2 cellular contexts compared by ENCODE assay signal in the genomic region with DNA sequence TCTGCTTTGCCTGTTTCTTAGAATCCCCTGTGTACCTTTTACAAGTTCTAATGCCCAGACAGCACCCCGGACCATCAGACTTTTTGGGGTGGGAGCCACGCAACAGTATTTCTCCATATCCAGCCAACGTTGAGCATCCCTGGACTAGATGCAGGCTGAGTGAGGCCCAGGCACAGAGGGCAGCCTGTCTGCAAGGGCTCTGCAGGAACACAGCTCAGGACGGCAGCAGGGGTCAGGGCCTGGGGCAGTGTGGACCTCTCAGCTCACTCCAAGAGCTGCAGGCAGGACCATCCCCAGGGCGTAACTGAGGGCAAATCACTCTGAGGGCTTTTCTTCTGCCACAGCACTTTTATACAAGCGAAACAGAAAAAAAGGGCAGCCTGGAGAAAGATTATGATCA.
TF ChIP-seq lines count a peak whose summit lies in the region.

No MANE protein-coding gene starts in this region.

TF ChIP-seq in GM23338, 12 proteins besides CTCF, POLR2A, EP300 and RAD21 (continued from another document):
- TF ChIP-seq, protein P1, sequence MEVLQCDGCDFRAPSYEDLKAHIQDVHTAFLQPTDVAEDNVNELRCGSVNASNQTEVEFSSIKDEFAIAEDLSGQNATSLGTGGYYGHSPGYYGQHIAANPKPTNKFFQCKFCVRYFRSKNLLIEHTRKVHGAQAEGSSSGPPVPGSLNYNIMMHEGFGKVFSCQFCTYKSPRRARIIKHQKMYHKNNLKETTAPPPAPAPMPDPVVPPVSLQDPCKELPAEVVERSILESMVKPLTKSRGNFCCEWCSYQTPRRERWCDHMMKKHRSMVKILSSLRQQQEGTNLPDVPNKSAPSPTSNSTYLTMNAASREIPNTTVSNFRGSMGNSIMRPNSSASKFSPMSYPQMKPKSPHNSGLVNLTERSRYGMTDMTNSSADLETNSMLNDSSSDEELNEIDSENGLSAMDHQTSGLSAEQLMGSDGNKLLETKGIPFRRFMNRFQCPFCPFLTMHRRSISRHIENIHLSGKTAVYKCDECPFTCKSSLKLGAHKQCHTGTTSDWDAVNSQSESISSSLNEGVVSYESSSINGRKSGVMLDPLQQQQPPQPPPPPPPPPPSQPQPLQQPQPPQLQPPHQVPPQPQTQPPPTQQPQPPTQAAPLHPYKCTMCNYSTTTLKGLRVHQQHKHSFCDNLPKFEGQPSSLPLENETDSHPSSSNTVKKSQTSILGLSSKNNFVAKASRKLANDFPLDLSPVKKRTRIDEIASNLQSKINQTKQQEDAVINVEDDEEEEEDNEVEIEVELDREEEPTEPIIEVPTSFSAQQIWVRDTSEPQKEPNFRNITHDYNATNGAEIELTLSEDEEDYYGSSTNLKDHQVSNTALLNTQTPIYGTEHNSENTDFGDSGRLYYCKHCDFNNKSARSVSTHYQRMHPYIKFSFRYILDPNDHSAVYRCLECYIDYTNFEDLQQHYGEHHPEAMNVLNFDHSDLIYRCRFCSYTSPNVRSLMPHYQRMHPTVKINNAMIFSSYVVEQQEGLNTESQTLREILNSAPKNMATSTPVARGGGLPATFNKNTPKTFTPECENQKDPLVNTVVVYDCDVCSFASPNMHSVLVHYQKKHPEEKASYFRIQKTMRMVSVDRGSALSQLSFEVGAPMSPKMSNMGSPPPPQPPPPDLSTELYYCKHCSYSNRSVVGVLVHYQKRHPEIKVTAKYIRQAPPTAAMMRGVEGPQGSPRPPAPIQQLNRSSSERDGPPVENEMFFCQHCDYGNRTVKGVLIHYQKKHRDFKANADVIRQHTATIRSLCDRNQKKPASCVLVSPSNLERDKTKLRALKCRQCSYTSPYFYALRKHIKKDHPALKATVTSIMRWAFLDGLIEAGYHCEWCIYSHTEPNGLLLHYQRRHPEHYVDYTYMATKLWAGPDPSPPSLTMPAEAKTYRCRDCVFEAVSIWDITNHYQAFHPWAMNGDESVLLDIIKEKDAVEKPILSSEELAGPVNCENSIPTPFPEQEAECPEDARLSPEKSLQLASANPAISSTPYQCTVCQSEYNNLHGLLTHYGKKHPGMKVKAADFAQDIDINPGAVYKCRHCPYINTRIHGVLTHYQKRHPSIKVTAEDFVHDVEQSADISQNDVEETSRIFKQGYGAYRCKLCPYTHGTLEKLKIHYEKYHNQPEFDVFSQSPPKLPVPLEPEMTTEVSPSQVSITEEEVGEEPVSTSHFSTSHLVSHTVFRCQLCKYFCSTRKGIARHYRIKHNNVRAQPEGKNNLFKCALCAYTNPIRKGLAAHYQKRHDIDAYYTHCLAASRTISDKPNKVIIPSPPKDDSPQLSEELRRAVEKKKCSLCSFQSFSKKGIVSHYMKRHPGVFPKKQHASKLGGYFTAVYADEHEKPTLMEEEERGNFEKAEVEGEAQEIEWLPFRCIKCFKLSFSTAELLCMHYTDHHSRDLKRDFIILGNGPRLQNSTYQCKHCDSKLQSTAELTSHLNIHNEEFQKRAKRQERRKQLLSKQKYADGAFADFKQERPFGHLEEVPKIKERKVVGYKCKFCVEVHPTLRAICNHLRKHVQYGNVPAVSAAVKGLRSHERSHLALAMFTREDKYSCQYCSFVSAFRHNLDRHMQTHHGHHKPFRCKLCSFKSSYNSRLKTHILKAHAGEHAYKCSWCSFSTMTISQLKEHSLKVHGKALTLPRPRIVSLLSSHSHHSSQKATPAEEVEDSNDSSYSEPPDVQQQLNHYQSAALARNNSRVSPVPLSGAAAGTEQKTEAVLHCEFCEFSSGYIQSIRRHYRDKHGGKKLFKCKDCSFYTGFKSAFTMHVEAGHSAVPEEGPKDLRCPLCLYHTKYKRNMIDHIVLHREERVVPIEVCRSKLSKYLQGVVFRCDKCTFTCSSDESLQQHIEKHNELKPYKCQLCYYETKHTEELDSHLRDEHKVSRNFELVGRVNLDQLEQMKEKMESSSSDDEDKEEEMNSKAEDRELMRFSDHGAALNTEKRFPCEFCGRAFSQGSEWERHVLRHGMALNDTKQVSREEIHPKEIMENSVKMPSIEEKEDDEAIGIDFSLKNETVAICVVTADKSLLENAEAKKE (CRISPR knock-in tag; IDR thresholded peaks at IDR 0.05) = no peak
- TF ChIP-seq, protein P2, sequence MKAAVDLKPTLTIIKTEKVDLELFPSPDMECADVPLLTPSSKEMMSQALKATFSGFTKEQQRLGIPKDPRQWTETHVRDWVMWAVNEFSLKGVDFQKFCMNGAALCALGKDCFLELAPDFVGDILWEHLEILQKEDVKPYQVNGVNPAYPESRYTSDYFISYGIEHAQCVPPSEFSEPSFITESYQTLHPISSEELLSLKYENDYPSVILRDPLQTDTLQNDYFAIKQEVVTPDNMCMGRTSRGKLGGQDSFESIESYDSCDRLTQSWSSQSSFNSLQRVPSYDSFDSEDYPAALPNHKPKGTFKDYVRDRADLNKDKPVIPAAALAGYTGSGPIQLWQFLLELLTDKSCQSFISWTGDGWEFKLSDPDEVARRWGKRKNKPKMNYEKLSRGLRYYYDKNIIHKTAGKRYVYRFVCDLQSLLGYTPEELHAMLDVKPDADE (IDR thresholded peaks at IDR 0.05) = no peak
- TF ChIP-seq ZNF114 (CRISPR knock-in tag; IDR thresholded peaks at IDR 0.05) (no peak), ZNF331 (CRISPR knock-in tag; IDR thresholded peaks at IDR 0.05; ENCODE audit: low read depth) (no peak), NANOG (IDR thresholded peaks at IDR 0.05; ENCODE audit: borderline replicate concordance) (no peak), STAT1 (IDR thresholded peaks at IDR 0.05; ENCODE audit: unreplicated experiment) (no peak)
- TF ChIP-seq, protein P3, sequence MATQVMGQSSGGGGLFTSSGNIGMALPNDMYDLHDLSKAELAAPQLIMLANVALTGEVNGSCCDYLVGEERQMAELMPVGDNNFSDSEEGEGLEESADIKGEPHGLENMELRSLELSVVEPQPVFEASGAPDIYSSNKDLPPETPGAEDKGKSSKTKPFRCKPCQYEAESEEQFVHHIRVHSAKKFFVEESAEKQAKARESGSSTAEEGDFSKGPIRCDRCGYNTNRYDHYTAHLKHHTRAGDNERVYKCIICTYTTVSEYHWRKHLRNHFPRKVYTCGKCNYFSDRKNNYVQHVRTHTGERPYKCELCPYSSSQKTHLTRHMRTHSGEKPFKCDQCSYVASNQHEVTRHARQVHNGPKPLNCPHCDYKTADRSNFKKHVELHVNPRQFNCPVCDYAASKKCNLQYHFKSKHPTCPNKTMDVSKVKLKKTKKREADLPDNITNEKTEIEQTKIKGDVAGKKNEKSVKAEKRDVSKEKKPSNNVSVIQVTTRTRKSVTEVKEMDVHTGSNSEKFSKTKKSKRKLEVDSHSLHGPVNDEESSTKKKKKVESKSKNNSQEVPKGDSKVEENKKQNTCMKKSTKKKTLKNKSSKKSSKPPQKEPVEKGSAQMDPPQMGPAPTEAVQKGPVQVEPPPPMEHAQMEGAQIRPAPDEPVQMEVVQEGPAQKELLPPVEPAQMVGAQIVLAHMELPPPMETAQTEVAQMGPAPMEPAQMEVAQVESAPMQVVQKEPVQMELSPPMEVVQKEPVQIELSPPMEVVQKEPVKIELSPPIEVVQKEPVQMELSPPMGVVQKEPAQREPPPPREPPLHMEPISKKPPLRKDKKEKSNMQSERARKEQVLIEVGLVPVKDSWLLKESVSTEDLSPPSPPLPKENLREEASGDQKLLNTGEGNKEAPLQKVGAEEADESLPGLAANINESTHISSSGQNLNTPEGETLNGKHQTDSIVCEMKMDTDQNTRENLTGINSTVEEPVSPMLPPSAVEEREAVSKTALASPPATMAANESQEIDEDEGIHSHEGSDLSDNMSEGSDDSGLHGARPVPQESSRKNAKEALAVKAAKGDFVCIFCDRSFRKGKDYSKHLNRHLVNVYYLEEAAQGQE (IDR thresholded peaks at IDR 0.05; ENCODE audit: unreplicated experiment) = no peak

TF ChIP-seq in WTC11, 78 proteins besides CTCF, POLR2A, EP300 and RAD21 (continued from another document):
- TF ChIP-seq, protein P4, sequence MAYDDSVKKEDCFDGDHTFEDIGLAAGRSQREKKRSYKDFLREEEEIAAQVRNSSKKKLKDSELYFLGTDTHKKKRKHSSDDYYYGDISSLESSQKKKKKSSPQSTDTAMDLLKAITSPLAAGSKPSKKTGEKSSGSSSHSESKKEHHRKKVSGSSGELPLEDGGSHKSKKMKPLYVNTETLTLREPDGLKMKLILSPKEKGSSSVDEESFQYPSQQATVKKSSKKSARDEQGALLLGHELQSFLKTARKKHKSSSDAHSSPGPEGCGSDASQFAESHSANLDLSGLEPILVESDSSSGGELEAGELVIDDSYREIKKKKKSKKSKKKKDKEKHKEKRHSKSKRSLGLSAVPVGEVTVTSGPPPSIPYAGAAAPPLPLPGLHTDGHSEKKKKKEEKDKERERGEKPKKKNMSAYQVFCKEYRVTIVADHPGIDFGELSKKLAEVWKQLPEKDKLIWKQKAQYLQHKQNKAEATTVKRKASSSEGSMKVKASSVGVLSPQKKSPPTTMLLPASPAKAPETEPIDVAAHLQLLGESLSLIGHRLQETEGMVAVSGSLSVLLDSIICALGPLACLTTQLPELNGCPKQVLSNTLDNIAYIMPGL (CRISPR knock-in tag; IDR thresholded peaks at IDR 0.05) = no peak
- TF ChIP-seq CBFB (CRISPR knock-in tag; IDR thresholded peaks at IDR 0.05; ENCODE audit: low read depth) = no peak
- no peak for TF ChIP-seq RELA (CRISPR knock-in tag; IDR thresholded peaks at IDR 0.05; ENCODE audit: borderline replicate concordance)
- TF ChIP-seq, protein P5, sequence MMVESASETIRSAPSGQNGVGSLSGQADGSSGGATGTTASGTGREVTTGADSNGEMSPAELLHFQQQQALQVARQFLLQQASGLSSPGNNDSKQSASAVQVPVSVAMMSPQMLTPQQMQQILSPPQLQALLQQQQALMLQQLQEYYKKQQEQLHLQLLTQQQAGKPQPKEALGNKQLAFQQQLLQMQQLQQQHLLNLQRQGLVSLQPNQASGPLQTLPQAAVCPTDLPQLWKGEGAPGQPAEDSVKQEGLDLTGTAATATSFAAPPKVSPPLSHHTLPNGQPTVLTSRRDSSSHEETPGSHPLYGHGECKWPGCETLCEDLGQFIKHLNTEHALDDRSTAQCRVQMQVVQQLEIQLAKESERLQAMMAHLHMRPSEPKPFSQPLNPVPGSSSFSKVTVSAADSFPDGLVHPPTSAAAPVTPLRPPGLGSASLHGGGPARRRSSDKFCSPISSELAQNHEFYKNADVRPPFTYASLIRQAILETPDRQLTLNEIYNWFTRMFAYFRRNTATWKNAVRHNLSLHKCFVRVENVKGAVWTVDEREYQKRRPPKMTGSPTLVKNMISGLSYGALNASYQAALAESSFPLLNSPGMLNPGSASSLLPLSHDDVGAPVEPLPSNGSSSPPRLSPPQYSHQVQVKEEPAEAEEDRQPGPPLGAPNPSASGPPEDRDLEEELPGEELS (CRISPR knock-in tag; IDR thresholded peaks at IDR 0.05) = no peak
- TF ChIP-seq, protein P6, sequence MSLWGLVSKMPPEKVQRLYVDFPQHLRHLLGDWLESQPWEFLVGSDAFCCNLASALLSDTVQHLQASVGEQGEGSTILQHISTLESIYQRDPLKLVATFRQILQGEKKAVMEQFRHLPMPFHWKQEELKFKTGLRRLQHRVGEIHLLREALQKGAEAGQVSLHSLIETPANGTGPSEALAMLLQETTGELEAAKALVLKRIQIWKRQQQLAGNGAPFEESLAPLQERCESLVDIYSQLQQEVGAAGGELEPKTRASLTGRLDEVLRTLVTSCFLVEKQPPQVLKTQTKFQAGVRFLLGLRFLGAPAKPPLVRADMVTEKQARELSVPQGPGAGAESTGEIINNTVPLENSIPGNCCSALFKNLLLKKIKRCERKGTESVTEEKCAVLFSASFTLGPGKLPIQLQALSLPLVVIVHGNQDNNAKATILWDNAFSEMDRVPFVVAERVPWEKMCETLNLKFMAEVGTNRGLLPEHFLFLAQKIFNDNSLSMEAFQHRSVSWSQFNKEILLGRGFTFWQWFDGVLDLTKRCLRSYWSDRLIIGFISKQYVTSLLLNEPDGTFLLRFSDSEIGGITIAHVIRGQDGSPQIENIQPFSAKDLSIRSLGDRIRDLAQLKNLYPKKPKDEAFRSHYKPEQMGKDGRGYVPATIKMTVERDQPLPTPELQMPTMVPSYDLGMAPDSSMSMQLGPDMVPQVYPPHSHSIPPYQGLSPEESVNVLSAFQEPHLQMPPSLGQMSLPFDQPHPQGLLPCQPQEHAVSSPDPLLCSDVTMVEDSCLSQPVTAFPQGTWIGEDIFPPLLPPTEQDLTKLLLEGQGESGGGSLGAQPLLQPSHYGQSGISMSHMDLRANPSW (CRISPR knock-in tag; conservative IDR thresholded peaks at IDR 0.05; ENCODE audit: low read depth) = no peak
- TF ChIP-seq MYBL2 (CRISPR knock-in tag; IDR thresholded peaks at IDR 0.05) = no peak
